ENCODE assay signal across 10 cellular contexts in the genomic region with DNA sequence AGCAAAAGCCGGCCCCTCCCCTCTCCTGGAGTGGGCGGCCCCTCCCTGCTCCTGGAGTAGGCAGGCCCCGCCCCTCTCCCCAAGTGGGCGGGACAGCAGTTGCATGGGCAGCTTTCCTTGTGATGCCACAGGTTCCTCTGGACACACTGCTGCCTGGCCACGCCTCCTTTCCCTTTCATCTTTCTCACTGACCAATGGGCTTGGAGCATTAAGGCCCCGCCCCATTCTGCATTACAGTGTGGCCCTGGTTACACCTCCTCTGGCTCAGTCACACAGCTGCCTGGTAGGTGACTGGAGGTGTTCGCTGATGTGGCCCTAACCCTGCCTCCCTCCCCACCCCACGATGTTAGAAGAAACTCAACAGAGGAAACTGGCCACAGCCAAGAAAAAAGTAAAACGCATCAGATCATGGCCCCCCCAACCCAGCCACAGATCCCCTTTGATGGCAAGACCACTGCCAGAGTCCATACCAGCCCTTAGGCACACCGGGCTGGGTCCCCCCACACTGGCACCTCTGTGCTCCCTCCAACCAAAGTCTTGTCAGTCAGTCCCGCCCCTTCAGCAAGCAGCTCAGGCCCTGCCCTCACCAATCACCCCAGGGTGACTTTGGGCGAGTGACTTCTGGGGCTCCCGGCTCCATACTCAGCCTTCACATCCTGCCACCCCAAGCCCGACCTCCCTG.
A peak's percentile ranks its signal among the peaks of the same experiment; 100 is the strongest.
DNase-seq lines count a peak whose midpoint lies in the region; ATAC-seq, FAIRE-seq and TF ChIP-seq lines count a peak whose summit lies in the region.
"Had no signal": no experiment of that assay in that cellular context is flagged by ENCODE, and none has a peak within 500 bp of the region (broad histone marks: within the 10 kb centered on the region; RNA-seq: fewer than 3 reads in every experiment).

No MANE protein-coding gene starts in this region.

- H3K9me3 ChIP-seq in right cardiac atrium (ENCODE audit: control insufficient read depth, low read length) (no peaks in the 10 kb centered on the region), GM12878 (replicated peaks; ENCODE audit: control insufficient read depth, insufficient read depth, low read length) (no peaks in the 10 kb centered on the region)
- H3K9me3 ChIP-seq: suprapubic skin had no signal

- TF ChIP-seq CTCF in GM12878 (IDR thresholded peaks at IDR 0.05 in 2 of 3, conservative IDR thresholded peaks at IDR 0.05 in 1 of 3; ENCODE audit: control insufficient read depth in 2 of 3, extremely low read depth in 1 of 3, insufficient read depth in 1 of 3, low read depth in 3 of 3, low read length in 3 of 3) = no peak

- POLR2A ChIA-PET in GM12878 (lab: Charles Lee) = no interaction called here

- H4K20me1 ChIP-seq in GM12878 (ENCODE audit: control insufficient read depth, insufficient read depth) = no peaks in the 10 kb centered on the region

- in situ Hi-C loops in GM12878 (cut with MboI) = no loop called here

- no peak for TF ChIP-seq POLR2A in GM12878 (IDR thresholded peaks at IDR 0.05; ENCODE audit: low read depth, low read length)

- no peak overlapping the region for H3K27ac ChIP-seq in right cardiac atrium (ENCODE audit: low read length)
- H3K27ac ChIP-seq in GM12878 (ENCODE audit: control insufficient read depth, insufficient read depth) = no peak overlapping the region
- H3K27ac ChIP-seq: epithelial cell of prostate, suprapubic skin had no signal

- no peak overlapping the region for H3K4me2 ChIP-seq in GM12878 (ENCODE audit: control insufficient read depth, insufficient read depth)

- TF ChIP-seq EP300 in GM12878 (IDR thresholded peaks at IDR 0.05; ENCODE audit: borderline replicate concordance in 1 of 2, control insufficient read depth in 1 of 2, low read depth in 2 of 2, low read length in 2 of 2) = no peak

- SMC1A ChIA-PET in GM12878 (lab: Charles Lee; ENCODE audit: uncharacterized antibody, unreplicated experiment) = interaction anchor here (1.3 kb wide), 1 partner anchor 9 kb away, joined by 3 read pairs; no protein-coding TSS in a partner anchor

- no peak overlapping the region for H3K4me3 ChIP-seq in right cardiac atrium (ENCODE audit: low read length)
- H3K4me3 ChIP-seq in GM12878 = no peak overlapping the region
- H3K4me3 ChIP-seq: suprapubic skin had no signal

- intact Hi-C loops in left ventricle myocardium superior (cut with micrococcal nuclease) (no loop called here), right cardiac atrium (cut with DNase I) (no loop called here), GM12878 (cut with micrococcal nuclease; ENCODE audit: unreplicated experiment) (no loop called here)

- FAIRE-seq in GM12878 (lab: Jason Lieb, UNC) = no peak

- no peaks in the 10 kb centered on the region for H3K27me3 ChIP-seq in right cardiac atrium (ENCODE audit: control insufficient read depth, insufficient read depth)
- H3K27me3 ChIP-seq in GM12878 (replicated peaks in 1 of 2; ENCODE audit: control insufficient read depth in 2 of 2, insufficient read depth in 2 of 2, low read length in 1 of 2) = no peaks in the 10 kb centered on the region
- H3K27me3 ChIP-seq: suprapubic skin had no signal

- CTCF ChIA-PET in GM12878 (lab: Yijun Ruan, JAX) = interaction anchor here (0.8 to 0.9 kb wide), 2 partner anchors 26 to 288 kb away, joined by 3 read pairs; no protein-coding TSS in a partner anchor

- DNase-seq in left ventricle myocardium superior (peak; percentile 33), right cardiac atrium (no peak), NCI-H1048 (lab: John Stamatoyannopoulos, UW) (peak; percentile 73), GM12878 (ENCODE audit: low read depth, low spot score) (no peak), AG08395 (ENCODE audit: low spot score) (no peak), GOT3 (lab: John Stamatoyannopoulos, UW) (no peak)
- peak; percentile 54 for DNase-seq in stimulated activated CD8-positive, alpha-beta memory T cell treated with anti-CD3 and anti-CD28 coated beads, Interleukin-4, amount 100 ng/mL, for 48 hours
- DNase-seq in central memory CD4-positive, alpha-beta T cell = no peak

- no TSS peak for BruUV-seq in GM12878 (replicated peaks; lab: Mats Ljungman, UMichigan)

- H3K9ac ChIP-seq in GM12878 (ENCODE audit: control insufficient read depth, insufficient read depth, low read length) = no peak overlapping the region

- TF ChIP-seq RAD21 in GM12878 (IDR thresholded peaks at IDR 0.05; ENCODE audit: insufficient read depth, low read depth, low read length) = no peak

- H3K4me1 ChIP-seq in right cardiac atrium (ENCODE audit: control insufficient read depth, insufficient read depth, low read length) (no peaks in the 10 kb centered on the region), GM12878 (ENCODE audit: control insufficient read depth, insufficient read depth, low read length) (no peaks in the 10 kb centered on the region)
- H3K4me1 ChIP-seq: suprapubic skin had no signal

- H2AFZ ChIP-seq in GM12878 (ENCODE audit: control insufficient read depth, low read depth, low read length) = no peak overlapping the region

- WGBS in right cardiac atrium = 84% methylated on average over 14 of the region's 14 CpGs
- 42% methylated on average over 14 of the region's 14 CpGs for WGBS in GM12878 (ENCODE audit: insufficient coverage, insufficient replicate concordance, low lambda C conversion rate, missing lambda C conversion rate)

- no peaks in the 10 kb centered on the region for H3K79me2 ChIP-seq in GM12878 (ENCODE audit: control insufficient read depth, insufficient read depth, low read length)

- no peaks in the 10 kb centered on the region for H3K36me3 ChIP-seq in GM12878 (ENCODE audit: control insufficient read depth in 2 of 2, insufficient read depth in 2 of 2, low read length in 1 of 2)
- H3K36me3 ChIP-seq: suprapubic skin had no signal

- RAD21 ChIA-PET in GM12878 (lab: Charles Lee; ENCODE audit: unreplicated experiment) = no interaction called here

- ATAC-seq in left ventricle myocardium superior (no peak), right cardiac atrium (no peak), GM12878 (peak; percentile 19; the same call in 1 of the 3 replicates)

TF ChIP-seq in GM12878, 131 proteins besides CTCF, POLR2A, EP300 and RAD21 (continues in another document):
- TF ChIP-seq, protein P1, sequence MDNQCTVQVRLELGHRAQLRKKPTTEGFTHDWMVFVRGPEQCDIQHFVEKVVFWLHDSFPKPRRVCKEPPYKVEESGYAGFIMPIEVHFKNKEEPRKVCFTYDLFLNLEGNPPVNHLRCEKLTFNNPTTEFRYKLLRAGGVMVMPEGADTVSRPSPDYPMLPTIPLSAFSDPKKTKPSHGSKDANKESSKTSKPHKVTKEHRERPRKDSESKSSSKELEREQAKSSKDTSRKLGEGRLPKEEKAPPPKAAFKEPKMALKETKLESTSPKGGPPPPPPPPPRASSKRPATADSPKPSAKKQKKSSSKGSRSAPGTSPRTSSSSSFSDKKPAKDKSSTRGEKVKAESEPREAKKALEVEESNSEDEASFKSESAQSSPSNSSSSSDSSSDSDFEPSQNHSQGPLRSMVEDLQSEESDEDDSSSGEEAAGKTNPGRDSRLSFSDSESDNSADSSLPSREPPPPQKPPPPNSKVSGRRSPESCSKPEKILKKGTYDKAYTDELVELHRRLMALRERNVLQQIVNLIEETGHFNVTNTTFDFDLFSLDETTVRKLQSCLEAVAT (IDR thresholded peaks at IDR 0.05) = no peak
- TF ChIP-seq IRF4 (IDR thresholded peaks at IDR 0.05; ENCODE audit: low read depth, low read length) (no peak), BRCA1 (IDR thresholded peaks at IDR 0.05; ENCODE audit: low read depth, low read length) (no peak), FOXM1 (IDR thresholded peaks at IDR 0.05; ENCODE audit: low read depth, low read length) (no peak), TARDBP (IDR thresholded peaks at IDR 0.05; ENCODE audit: borderline replicate concordance) (no peak), KAT2A (conservative IDR thresholded peaks at IDR 0.05; ENCODE audit: control insufficient read depth, low read depth, low read length) (no peak), RFX5 (IDR thresholded peaks at IDR 0.05; ENCODE audit: low read depth, low read length) (no peak), SMAD1 (IDR thresholded peaks at IDR 0.05; ENCODE audit: low read depth, partially characterized antibody) (no peak), SREBF2 (IDR thresholded peaks at IDR 0.05; ENCODE audit: low read length) (no peak)
- TF ChIP-seq, protein P2, sequence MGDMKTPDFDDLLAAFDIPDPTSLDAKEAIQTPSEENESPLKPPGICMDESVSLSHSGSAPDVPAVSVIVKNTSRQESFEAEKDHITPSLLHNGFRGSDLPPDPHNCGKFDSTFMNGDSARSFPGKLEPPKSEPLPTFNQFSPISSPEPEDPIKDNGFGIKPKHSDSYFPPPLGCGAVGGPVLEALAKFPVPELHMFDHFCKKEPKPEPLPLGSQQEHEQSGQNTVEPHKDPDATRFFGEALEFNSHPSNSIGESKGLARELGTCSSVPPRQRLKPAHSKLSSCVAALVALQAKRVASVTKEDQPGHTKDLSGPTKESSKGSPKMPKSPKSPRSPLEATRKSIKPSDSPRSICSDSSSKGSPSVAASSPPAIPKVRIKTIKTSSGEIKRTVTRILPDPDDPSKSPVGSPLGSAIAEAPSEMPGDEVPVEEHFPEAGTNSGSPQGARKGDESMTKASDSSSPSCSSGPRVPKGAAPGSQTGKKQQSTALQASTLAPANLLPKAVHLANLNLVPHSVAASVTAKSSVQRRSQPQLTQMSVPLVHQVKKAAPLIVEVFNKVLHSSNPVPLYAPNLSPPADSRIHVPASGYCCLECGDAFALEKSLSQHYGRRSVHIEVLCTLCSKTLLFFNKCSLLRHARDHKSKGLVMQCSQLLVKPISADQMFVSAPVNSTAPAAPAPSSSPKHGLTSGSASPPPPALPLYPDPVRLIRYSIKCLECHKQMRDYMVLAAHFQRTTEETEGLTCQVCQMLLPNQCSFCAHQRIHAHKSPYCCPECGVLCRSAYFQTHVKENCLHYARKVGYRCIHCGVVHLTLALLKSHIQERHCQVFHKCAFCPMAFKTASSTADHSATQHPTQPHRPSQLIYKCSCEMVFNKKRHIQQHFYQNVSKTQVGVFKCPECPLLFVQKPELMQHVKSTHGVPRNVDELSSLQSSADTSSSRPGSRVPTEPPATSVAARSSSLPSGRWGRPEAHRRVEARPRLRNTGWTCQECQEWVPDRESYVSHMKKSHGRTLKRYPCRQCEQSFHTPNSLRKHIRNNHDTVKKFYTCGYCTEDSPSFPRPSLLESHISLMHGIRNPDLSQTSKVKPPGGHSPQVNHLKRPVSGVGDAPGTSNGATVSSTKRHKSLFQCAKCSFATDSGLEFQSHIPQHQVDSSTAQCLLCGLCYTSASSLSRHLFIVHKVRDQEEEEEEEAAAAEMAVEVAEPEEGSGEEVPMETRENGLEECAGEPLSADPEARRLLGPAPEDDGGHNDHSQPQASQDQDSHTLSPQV (IDR thresholded peaks at IDR 0.05) = no peak

Comparison
In these comparisons a context has a peak if more than half of its experiments do, and no peak if none do; other contexts are left out.
1. DNase-seq: peak in left ventricle myocardium superior (single experiment), NCI-H1048 (single experiment) and stimulated activated CD8-positive, alpha-beta memory T cell treated with anti-CD3 and anti-CD28 coated beads, Interleukin-4, amount 100 ng/mL, for 48 hours (single experiment); none in right cardiac atrium (0 of 3), GM12878 (single experiment), AG08395 (single experiment), GOT3 (single experiment) and central memory CD4-positive, alpha-beta T cell (single experiment).